In the genomic region with DNA sequence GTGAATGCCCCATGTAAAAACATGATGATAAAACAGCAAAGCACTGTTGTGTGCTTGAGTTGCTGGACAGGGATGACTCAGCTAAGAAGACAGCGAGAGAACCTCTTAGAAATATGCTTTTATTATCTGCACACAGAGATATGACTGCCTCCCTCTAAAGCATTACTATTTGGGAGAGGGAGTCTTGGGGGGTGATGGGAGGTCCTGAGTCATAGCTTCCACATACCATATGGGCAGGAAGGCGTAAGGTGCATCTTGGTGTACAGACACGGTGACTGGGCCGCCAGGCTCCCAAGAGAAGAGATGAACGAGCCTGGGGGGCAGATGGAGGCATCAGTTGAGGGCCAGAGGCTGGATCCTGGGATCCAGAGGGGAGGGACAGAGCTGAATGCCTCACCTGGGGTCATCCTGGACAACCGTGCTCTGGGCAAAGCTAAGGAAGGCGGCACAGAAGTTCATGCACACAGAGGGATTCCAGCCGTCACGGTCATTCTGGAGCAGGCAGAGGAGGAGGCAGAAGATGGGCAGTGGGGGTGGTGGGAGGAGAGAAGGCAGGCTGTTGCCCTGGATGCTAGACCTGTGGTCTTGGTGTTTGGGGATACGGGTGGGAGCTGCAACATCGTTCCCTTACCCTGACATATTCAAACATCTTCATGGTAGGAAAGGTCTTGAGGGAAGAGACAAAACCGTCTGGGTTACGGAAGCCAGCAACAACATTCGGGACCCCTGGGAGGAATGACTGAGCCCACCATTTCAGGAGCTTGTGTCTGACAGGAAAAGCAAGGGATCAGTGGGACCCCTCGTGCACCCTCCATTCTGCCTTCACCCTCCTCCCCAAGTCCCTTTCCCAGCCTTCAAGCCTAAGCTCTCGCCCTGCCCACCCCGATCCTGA, we compare ENCODE assay signal across 9 cellular contexts. TPM values are rescaled to one million over a fixed set of nuclear protein-coding genes. Genes with fewer than 3 reads are reported as not detected.
DNase-seq lines count a peak whose midpoint lies in the region; ATAC-seq, FAIRE-seq and TF ChIP-seq lines count a peak whose summit lies in the region.
"Had no signal": no experiment of that assay in that cellular context is flagged by ENCODE, and none has a peak within 500 bp of the region (broad histone marks: within the 10 kb centered on the region; RNA-seq: fewer than 3 reads in every experiment).

No MANE protein-coding gene starts in this region.

- POLR2A ChIA-PET in activated naive CD8-positive, alpha-beta T cell treated with anti-CD3 and anti-CD28 coated beads, Interleukin-2, amount 10 ng/mL, durations not matched to agents 7 days and 5 days (lab: Charles Lee), result interaction anchor here (0.8 to 7.5 kb wide), 5 partner anchors 12 to 318 kb away, joined by 3 to 91 read pairs (median 4); a partner anchor contains a TSS

- H3K9me3 Mint-ChIP-seq in stimulated activated naive CD8-positive, alpha-beta T cell treated with anti-CD3 and anti-CD28 coated beads, Interleukin-15, Interleukin-2, amounts not matched to agents 100 ng/mL and 50 ng/mL, for 24 hours, result no peaks in the 10 kb centered on the region
- H3K9me3 Mint-ChIP-seq in activated naive CD8-positive, alpha-beta T cell treated with anti-CD3 and anti-CD28 coated beads, Interleukin-2, amount 10 ng/mL, durations not matched to agents 7 days and 5 days, result no peaks in the 10 kb centered on the region

- H3K27ac Mint-ChIP-seq in stimulated activated naive CD8-positive, alpha-beta T cell treated with anti-CD3 and anti-CD28 coated beads, Interleukin-15, Interleukin-2, amounts not matched to agents 100 ng/mL and 50 ng/mL, for 24 hours, result peak overlapping the region; percentile 61
- H3K27ac Mint-ChIP-seq in activated naive CD8-positive, alpha-beta T cell treated with anti-CD3 and anti-CD28 coated beads, Interleukin-2, amount 10 ng/mL, durations not matched to agents 7 days and 5 days, result peak overlapping the region; percentile 99

- 62 to 73% methylated on average over 17 of the region's 17 CpGs for WGBS in pancreas, 2 donors

- H3K4me3 ChIP-seq in lower lobe of right lung (no peak overlapping the region), pancreas (peak overlapping the region in 2 of 4 donors; percentile 87 to 89)

- H3K4me1 ChIP-seq in lower lobe of right lung (peaks cover 31% of the 10 kb centered on the region), pancreas (peaks cover 0 to 9% (median 5%) of the 10 kb centered on the region in 3 donors)

- H3K27ac ChIP-seq in lower lobe of right lung (no peak overlapping the region), pancreas (peak overlapping the region in 2 of 4 donors; percentile 94 to 97)

- no peak for FAIRE-seq in pancreas (lab: Jason Lieb, UNC)

- H3K36me3 Mint-ChIP-seq in stimulated activated naive CD8-positive, alpha-beta T cell treated with anti-CD3 and anti-CD28 coated beads, Interleukin-15, Interleukin-2, amounts not matched to agents 100 ng/mL and 50 ng/mL, for 24 hours (ENCODE audit: low read depth), result peaks cover 40% of the 10 kb centered on the region
- H3K36me3 Mint-ChIP-seq in activated naive CD8-positive, alpha-beta T cell treated with anti-CD3 and anti-CD28 coated beads, Interleukin-2, amount 10 ng/mL, durations not matched to agents 7 days and 5 days, result peaks cover 19% of the 10 kb centered on the region

- peak overlapping the region; percentile 96 for H3K4me3 Mint-ChIP-seq in stimulated activated naive CD8-positive, alpha-beta T cell treated with anti-CD3 and anti-CD28 coated beads, Interleukin-15, Interleukin-2, amounts not matched to agents 100 ng/mL and 50 ng/mL, for 24 hours
- peak overlapping the region; percentile 97 for H3K4me3 Mint-ChIP-seq in activated naive CD8-positive, alpha-beta T cell treated with anti-CD3 and anti-CD28 coated beads, Interleukin-2, amount 10 ng/mL, durations not matched to agents 7 days and 5 days

- H3K27me3 ChIP-seq in lower lobe of right lung (ENCODE audit: low read depth) (no peaks in the 10 kb centered on the region), pancreas (no peaks in the 10 kb centered on the region)

- DNase-seq in stimulated activated naive CD8-positive, alpha-beta T cell treated with anti-CD3 and anti-CD28 coated beads, Interleukin-15, Interleukin-2, amounts not matched to agents 100 U/mL and 50 U/mL, for 24 hours, result no peak
- peak; percentile 29 for DNase-seq in activated naive CD8-positive, alpha-beta T cell treated with anti-CD3 and anti-CD28 coated beads, Interleukin-2, amount 10 ng/mL, durations not matched to agents 7 days and 5 days
- DNase-seq in lower lobe of right lung (peak; percentile 39), pancreas (no peak), head of caudate nucleus (no peak)

- no peak for ATAC-seq in stimulated activated naive CD8-positive, alpha-beta T cell treated with anti-CD3 and anti-CD28 coated beads, Interleukin-15, Interleukin-2, amounts not matched to agents 100 U/mL and 50 U/mL, for 24 hours
- no peak for ATAC-seq in activated naive CD8-positive, alpha-beta T cell treated with anti-CD3 and anti-CD28 coated beads, Interleukin-2, amount 10 ng/mL, durations not matched to agents 7 days and 5 days (ENCODE audit: low read depth)
- no peak for ATAC-seq in lower lobe of right lung
- no peak for ATAC-seq in pancreas
- ATAC-seq in GM19397 (IDR thresholded peaks at IDR 0.05; ENCODE audit: unreplicated experiment), result no peak
- no peak for ATAC-seq in GM18517 (IDR thresholded peaks at IDR 0.05; ENCODE audit: unreplicated experiment)

- H3K9me3 ChIP-seq in lower lobe of right lung, result no peaks in the 10 kb centered on the region
- no peaks in the 10 kb centered on the region for H3K9me3 ChIP-seq in pancreas

- intact Hi-C loops in lower lobe of right lung (cut with DNase I), result no loop called here
- intact Hi-C loops in pancreas (cut with DNase I), result no loop called here
- intact Hi-C loops in head of caudate nucleus (cut with DNase I), result no loop called here

- H3K27me3 Mint-ChIP-seq in stimulated activated naive CD8-positive, alpha-beta T cell treated with anti-CD3 and anti-CD28 coated beads, Interleukin-15, Interleukin-2, amounts not matched to agents 100 ng/mL and 50 ng/mL, for 24 hours, result no peaks in the 10 kb centered on the region
- no peaks in the 10 kb centered on the region for H3K27me3 Mint-ChIP-seq in activated naive CD8-positive, alpha-beta T cell treated with anti-CD3 and anti-CD28 coated beads, Interleukin-2, amount 10 ng/mL, durations not matched to agents 7 days and 5 days

- peaks cover 48% of the 10 kb centered on the region for H3K4me1 Mint-ChIP-seq in stimulated activated naive CD8-positive, alpha-beta T cell treated with anti-CD3 and anti-CD28 coated beads, Interleukin-15, Interleukin-2, amounts not matched to agents 100 ng/mL and 50 ng/mL, for 24 hours (ENCODE audit: low read depth)
- peaks cover 25% of the 10 kb centered on the region for H3K4me1 Mint-ChIP-seq in activated naive CD8-positive, alpha-beta T cell treated with anti-CD3 and anti-CD28 coated beads, Interleukin-2, amount 10 ng/mL, durations not matched to agents 7 days and 5 days

- peaks cover 64% of the 10 kb centered on the region for H3K36me3 ChIP-seq in lower lobe of right lung
- H3K36me3 ChIP-seq in pancreas, result peaks cover 0 to 25% (median 7%) of the 10 kb centered on the region in 3 donors

- TF ChIP-seq CTCF in lower lobe of right lung (IDR thresholded peaks at IDR 0.05) (no peak), pancreas (IDR thresholded peaks at IDR 0.05) (no peak)

RNA-seq across cellular contexts. Expression of a gene that starts 2.0 kb away (rescaled TPM):
- 10 to 100 TPM; 22.4 to 28.6 TPM for total RNA-seq in activated naive CD8-positive, alpha-beta T cell treated with anti-CD3 and anti-CD28 coated beads, Interleukin-2, amount 10 ng/mL, durations not matched to agents 7 days and 5 days
- total RNA-seq in lower lobe of right lung (16.5 TPM), pancreas (10 to 100 TPM in 4 of 6 donors, 1 to 10 TPM in 2; 8.2 to 12.6 (median 11.0) TPM)
- polyA plus RNA-seq in pancreas, result 10 to 100 TPM; 32.0 to 39.7 TPM

RNA-seq across cellular contexts. Expression of a gene that starts 11.0 kb away (rescaled TPM):
- total RNA-seq in activated naive CD8-positive, alpha-beta T cell treated with anti-CD3 and anti-CD28 coated beads, Interleukin-2, amount 10 ng/mL, durations not matched to agents 7 days and 5 days, result 100 to 1,000 TPM; 102 to 112 TPM
- 64.2 TPM for total RNA-seq in lower lobe of right lung
- total RNA-seq in pancreas, result 10 to 100 TPM; 21.4 to 46.3 (median 25.6) TPM
- 100 to 1,000 TPM; 117 to 163 TPM for polyA plus RNA-seq in pancreas

RNA-seq across cellular contexts. Expression of a gene that starts 11.2 kb away (rescaled TPM):
- 10 to 100 TPM; 61.3 to 62.5 TPM for total RNA-seq in activated naive CD8-positive, alpha-beta T cell treated with anti-CD3 and anti-CD28 coated beads, Interleukin-2, amount 10 ng/mL, durations not matched to agents 7 days and 5 days
- total RNA-seq in lower lobe of right lung (47.0 TPM), pancreas (10 to 100 TPM; 22.5 to 40.8 (median 28.2) TPM)
- polyA plus RNA-seq in pancreas, result 10 to 100 TPM; 33.8 to 43.8 TPM

RNA-seq across cellular contexts. Expression of a gene that starts 11.9 kb away (rescaled TPM):
- total RNA-seq in activated naive CD8-positive, alpha-beta T cell treated with anti-CD3 and anti-CD28 coated beads, Interleukin-2, amount 10 ng/mL, durations not matched to agents 7 days and 5 days, result 1 to 10 TPM; 3.4 to 6.7 TPM
- 175 TPM for total RNA-seq in lower lobe of right lung
- 100 to 1,000 TPM in 3 of 6 donors, 10 to 100 TPM in 3; 14.0 to 789 (median 112) TPM for total RNA-seq in pancreas
- polyA plus RNA-seq in pancreas, result 100 to 1,000 TPM in 1 of 2 donors, 10 to 100 TPM in 1; 40.3 to 130 TPM

RNA-seq across cellular contexts. Expression of a gene that starts 24.1 kb away (rescaled TPM):
- 1 to 10 TPM; 1.2 to 2.1 TPM for total RNA-seq in activated naive CD8-positive, alpha-beta T cell treated with anti-CD3 and anti-CD28 coated beads, Interleukin-2, amount 10 ng/mL, durations not matched to agents 7 days and 5 days
- 85.6 TPM for total RNA-seq in lower lobe of right lung
- 100 to 1,000 TPM in 2 of 6 donors, 10 to 100 TPM in 4; 23.4 to 330 (median 57.1) TPM for total RNA-seq in pancreas
- polyA plus RNA-seq in pancreas, result 100 to 1,000 TPM; 101 to 117 TPM
- total RNA-seq: NCI-H460 had no signal

Comparison
In these comparisons a context has a peak if more than half of its experiments do, and no peak if none do; other contexts are left out.
1. DNase-seq: peak in activated naive CD8-positive, alpha-beta T cell treated with anti-CD3 and anti-CD28 coated beads, Interleukin-2, amount 10 ng/mL, durations not matched to agents 7 days and 5 days (single experiment) and lower lobe of right lung (single experiment); none in stimulated activated naive CD8-positive, alpha-beta T cell treated with anti-CD3 and anti-CD28 coated beads, Interleukin-15, Interleukin-2, amounts not matched to agents 100 U/mL and 50 U/mL, for 24 hours (single experiment), pancreas (0 of 6) and head of caudate nucleus (0 of 42).